8 cellular contexts compared by ENCODE assay signal in the genomic region with DNA sequence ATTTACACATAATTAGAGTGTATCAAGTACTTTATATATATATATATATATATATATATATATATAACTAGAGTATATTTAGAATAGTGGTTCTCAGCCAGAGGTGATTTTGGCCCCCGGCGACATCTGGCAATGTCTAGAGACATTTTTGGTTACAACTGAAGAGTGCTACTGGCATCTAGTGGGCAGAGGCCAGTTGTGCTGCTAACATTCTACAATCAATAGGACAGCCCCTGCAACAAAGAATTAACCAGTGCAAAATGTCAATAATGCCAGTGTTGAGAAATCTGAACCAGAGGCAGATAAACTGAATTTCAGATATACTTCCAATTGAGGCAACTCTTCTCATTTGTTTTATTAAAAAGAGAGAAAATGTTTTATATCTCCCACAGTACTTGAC. TPM values are rescaled to one million over a fixed set of nuclear protein-coding genes. Genes with fewer than 3 reads are reported as not detected.
DNase-seq lines count a peak whose midpoint lies in the region; ATAC-seq and TF ChIP-seq lines count a peak whose summit lies in the region.

No MANE protein-coding gene starts in this region.

- DNase-seq in activated CD4-positive, alpha-beta T cell treated with anti-CD3 and anti-CD28 coated beads for 4 hours: peak; percentile 12 to 40
- DNase-seq in activated CD4-positive, alpha-beta T cell treated with anti-CD3 and anti-CD28 coated beads, Interleukin-2, amount 50 U/mL, for 48 hours: no peak
- DNase-seq in NB4 (ENCODE audit: low read depth) (peak; percentile 41), astrocyte of the cerebellum (ENCODE audit: low read depth) (no peak), DMS53 treated with DMSO at 0.1 percent for 48 hours (lab: John Stamatoyannopoulos, UW; ENCODE audit: unreplicated experiment) (no peak), aorta (no peak)

- peaks cover 5 to 10% (median 8%) of the 10 kb centered on the region in 4 donors for H3K36me3 ChIP-seq in liver (ENCODE audit: control insufficient read depth in 4 of 4, insufficient read depth in 3 of 4, low read depth in 1 of 4, low read length in 3 of 4)
- H3K36me3 ChIP-seq in aorta (ENCODE audit: control insufficient read depth in 1 of 2, insufficient read depth in 2 of 2, low read length in 1 of 2): peaks cover 0 to 3% of the 10 kb centered on the region in 2 donors

- intact Hi-C loops in aorta (cut with DNase I): no loop called here

- peak; percentile 82 for ATAC-seq in GM21786 (IDR thresholded peaks at IDR 0.05; ENCODE audit: unreplicated experiment)
- no peak for ATAC-seq in aorta (ENCODE audit: low FRiP score)

- H3K9me3 ChIP-seq in liver (ENCODE audit: control insufficient read depth in 4 of 4, low read length in 3 of 4) (no peaks in the 10 kb centered on the region), aorta (ENCODE audit: control insufficient read depth, low read length) (no peaks in the 10 kb centered on the region)

- WGBS in liver: 19% methylated on average over 2 of the region's 2 CpGs
- 2 to 6% methylated on average over 2 of the region's 2 CpGs for WGBS in aorta, 2 donors

- no peak for TF ChIP-seq POLR2A in NB4 (IDR thresholded peaks at IDR 0.05; ENCODE audit: extremely low read depth, insufficient read length)

- H3K27me3 ChIP-seq in liver (ENCODE audit: control insufficient read depth in 4 of 4, insufficient read depth in 4 of 4, low read length in 3 of 4): no peaks in the 10 kb centered on the region
- no peaks in the 10 kb centered on the region for H3K27me3 ChIP-seq in aorta (ENCODE audit: control insufficient read depth in 1 of 2, insufficient read depth in 2 of 2, low read length in 1 of 2)

- no peak overlapping the region for H3K9ac ChIP-seq in liver (ENCODE audit: low read depth in 1 of 2, low read length in 2 of 2)

- in situ Hi-C loops in astrocyte of the cerebellum (cut with HindIII; ENCODE audit: low sequenced_read_pairs): no loop called here

- no peak overlapping the region for H3K4me3 ChIP-seq in NB4 (ENCODE audit: low read depth, low read length)
- H3K4me3 ChIP-seq in astrocyte of the cerebellum (ENCODE audit: low read depth, low read length): no peak overlapping the region
- H3K4me3 ChIP-seq in liver (ENCODE audit: low read depth in 1 of 3, low read length in 3 of 3): no peak overlapping the region
- H3K4me3 ChIP-seq in aorta (ENCODE audit: low read length in 2 of 2): no peak overlapping the region

- peak overlapping the region in 1 of 2 donors; percentile 15 for H3K27ac ChIP-seq in liver (ENCODE audit: low read depth in 1 of 2, low read length in 2 of 2)
- H3K27ac ChIP-seq in aorta (ENCODE audit: low read depth in 1 of 2, low read length in 2 of 2): no peak overlapping the region

- peak; percentile 81 to 88 for TF ChIP-seq RAD21 in liver (IDR thresholded peaks at IDR 0.05)

- H3K4me1 ChIP-seq in liver (ENCODE audit: control insufficient read depth in 4 of 4, insufficient read depth in 4 of 4, low read length in 3 of 4) (peaks cover 2 to 45% (median 32%) of the 10 kb centered on the region in 4 donors), aorta (ENCODE audit: control insufficient read depth in 1 of 2, insufficient read depth in 2 of 2, low read length in 2 of 2) (no peaks in the 10 kb centered on the region)

- TF ChIP-seq CTCF in NB4 (IDR thresholded peaks at IDR 0.05; ENCODE audit: low read depth, low read length): peak; percentile 17
- TF ChIP-seq CTCF in astrocyte of the cerebellum (IDR thresholded peaks at IDR 0.05; ENCODE audit: low read depth, low read length, missing control alignments): peak; percentile 54
- peak; percentile 87 for TF ChIP-seq CTCF in liver (IDR thresholded peaks at IDR 0.05; ENCODE audit: low read depth, low read length, missing input control)

TF ChIP-seq in liver, 16 proteins besides CTCF, POLR2A, EP300 and RAD21:
- TF ChIP-seq, protein P1, sequence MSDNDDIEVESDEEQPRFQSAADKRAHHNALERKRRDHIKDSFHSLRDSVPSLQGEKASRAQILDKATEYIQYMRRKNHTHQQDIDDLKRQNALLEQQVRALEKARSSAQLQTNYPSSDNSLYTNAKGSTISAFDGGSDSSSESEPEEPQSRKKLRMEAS (IDR thresholded peaks at IDR 0.05): peak; percentile 21
- TF ChIP-seq FOXA2 (IDR thresholded peaks at IDR 0.05) (peak; percentile 88), GABPA (IDR thresholded peaks at IDR 0.05 in 1 of 2, conservative IDR thresholded peaks at IDR 0.05 in 1 of 2) (no peak), HNF4A (conservative IDR thresholded peaks at IDR 0.05) (peak; percentile 42 to 60), SP1 (IDR thresholded peaks at IDR 0.05) (no peak), YY1 (IDR thresholded peaks at IDR 0.05) (peak; percentile 65), JUND (IDR thresholded peaks at IDR 0.05) (no peak), EGR1 (IDR thresholded peaks at IDR 0.05; ENCODE audit: low read depth in 2 of 2) (no peak), RXRA (IDR thresholded peaks at IDR 0.05) (peak in 1 of 2 donors; percentile 34), FOXA1 (IDR thresholded peaks at IDR 0.05) (peak; percentile 79)
- TF ChIP-seq, protein P2, sequence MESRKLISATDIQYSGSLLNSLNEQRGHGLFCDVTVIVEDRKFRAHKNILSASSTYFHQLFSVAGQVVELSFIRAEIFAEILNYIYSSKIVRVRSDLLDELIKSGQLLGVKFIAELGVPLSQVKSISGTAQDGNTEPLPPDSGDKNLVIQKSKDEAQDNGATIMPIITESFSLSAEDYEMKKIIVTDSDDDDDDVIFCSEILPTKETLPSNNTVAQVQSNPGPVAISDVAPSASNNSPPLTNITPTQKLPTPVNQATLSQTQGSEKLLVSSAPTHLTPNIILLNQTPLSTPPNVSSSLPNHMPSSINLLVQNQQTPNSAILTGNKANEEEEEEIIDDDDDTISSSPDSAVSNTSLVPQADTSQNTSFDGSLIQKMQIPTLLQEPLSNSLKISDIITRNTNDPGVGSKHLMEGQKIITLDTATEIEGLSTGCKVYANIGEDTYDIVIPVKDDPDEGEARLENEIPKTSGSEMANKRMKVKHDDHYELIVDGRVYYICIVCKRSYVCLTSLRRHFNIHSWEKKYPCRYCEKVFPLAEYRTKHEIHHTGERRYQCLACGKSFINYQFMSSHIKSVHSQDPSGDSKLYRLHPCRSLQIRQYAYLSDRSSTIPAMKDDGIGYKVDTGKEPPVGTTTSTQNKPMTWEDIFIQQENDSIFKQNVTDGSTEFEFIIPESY (IDR thresholded peaks at IDR 0.05): no peak
- TF ChIP-seq, protein P3, sequence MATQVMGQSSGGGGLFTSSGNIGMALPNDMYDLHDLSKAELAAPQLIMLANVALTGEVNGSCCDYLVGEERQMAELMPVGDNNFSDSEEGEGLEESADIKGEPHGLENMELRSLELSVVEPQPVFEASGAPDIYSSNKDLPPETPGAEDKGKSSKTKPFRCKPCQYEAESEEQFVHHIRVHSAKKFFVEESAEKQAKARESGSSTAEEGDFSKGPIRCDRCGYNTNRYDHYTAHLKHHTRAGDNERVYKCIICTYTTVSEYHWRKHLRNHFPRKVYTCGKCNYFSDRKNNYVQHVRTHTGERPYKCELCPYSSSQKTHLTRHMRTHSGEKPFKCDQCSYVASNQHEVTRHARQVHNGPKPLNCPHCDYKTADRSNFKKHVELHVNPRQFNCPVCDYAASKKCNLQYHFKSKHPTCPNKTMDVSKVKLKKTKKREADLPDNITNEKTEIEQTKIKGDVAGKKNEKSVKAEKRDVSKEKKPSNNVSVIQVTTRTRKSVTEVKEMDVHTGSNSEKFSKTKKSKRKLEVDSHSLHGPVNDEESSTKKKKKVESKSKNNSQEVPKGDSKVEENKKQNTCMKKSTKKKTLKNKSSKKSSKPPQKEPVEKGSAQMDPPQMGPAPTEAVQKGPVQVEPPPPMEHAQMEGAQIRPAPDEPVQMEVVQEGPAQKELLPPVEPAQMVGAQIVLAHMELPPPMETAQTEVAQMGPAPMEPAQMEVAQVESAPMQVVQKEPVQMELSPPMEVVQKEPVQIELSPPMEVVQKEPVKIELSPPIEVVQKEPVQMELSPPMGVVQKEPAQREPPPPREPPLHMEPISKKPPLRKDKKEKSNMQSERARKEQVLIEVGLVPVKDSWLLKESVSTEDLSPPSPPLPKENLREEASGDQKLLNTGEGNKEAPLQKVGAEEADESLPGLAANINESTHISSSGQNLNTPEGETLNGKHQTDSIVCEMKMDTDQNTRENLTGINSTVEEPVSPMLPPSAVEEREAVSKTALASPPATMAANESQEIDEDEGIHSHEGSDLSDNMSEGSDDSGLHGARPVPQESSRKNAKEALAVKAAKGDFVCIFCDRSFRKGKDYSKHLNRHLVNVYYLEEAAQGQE (IDR thresholded peaks at IDR 0.05): no peak
- TF ChIP-seq, protein P4, sequence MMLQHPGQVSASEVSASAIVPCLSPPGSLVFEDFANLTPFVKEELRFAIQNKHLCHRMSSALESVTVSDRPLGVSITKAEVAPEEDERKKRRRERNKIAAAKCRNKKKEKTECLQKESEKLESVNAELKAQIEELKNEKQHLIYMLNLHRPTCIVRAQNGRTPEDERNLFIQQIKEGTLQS (IDR thresholded peaks at IDR 0.05): no peak

RNA-seq across cellular contexts. Expression of a gene that starts 8.9 kb away (rescaled TPM):
- total RNA-seq in liver (10 to 100 TPM; 13.6 to 22.1 TPM), aorta (10 to 100 TPM; 32.1 to 33.4 TPM)
- polyA plus RNA-seq in liver (1 to 10 TPM; 2.9 to 5.8 TPM), aorta (10 to 100 TPM in 1 of 2 donors, 1 to 10 TPM in 1; 8.5 to 10.7 TPM)

Comparison
In these comparisons a context has a peak if more than half of its experiments do, and no peak if none do; other contexts are left out.
1. DNase-seq: peak in activated CD4-positive, alpha-beta T cell treated with anti-CD3 and anti-CD28 coated beads for 4 hours (2 of 2) and NB4 (single experiment); none in activated CD4-positive, alpha-beta T cell treated with anti-CD3 and anti-CD28 coated beads, Interleukin-2, amount 50 U/mL, for 48 hours (0 of 2), astrocyte of the cerebellum (single experiment), DMS53 treated with DMSO at 0.1 percent for 48 hours (single experiment) and aorta (0 of 2).
2. CTCF ChIP-seq: peak in every context shown above with its lines; median percentile 87 in liver; 54 in astrocyte of the cerebellum; 17 in NB4.